Comparison of ENCODE assay signal across 11 cellular contexts in the genomic region with DNA sequence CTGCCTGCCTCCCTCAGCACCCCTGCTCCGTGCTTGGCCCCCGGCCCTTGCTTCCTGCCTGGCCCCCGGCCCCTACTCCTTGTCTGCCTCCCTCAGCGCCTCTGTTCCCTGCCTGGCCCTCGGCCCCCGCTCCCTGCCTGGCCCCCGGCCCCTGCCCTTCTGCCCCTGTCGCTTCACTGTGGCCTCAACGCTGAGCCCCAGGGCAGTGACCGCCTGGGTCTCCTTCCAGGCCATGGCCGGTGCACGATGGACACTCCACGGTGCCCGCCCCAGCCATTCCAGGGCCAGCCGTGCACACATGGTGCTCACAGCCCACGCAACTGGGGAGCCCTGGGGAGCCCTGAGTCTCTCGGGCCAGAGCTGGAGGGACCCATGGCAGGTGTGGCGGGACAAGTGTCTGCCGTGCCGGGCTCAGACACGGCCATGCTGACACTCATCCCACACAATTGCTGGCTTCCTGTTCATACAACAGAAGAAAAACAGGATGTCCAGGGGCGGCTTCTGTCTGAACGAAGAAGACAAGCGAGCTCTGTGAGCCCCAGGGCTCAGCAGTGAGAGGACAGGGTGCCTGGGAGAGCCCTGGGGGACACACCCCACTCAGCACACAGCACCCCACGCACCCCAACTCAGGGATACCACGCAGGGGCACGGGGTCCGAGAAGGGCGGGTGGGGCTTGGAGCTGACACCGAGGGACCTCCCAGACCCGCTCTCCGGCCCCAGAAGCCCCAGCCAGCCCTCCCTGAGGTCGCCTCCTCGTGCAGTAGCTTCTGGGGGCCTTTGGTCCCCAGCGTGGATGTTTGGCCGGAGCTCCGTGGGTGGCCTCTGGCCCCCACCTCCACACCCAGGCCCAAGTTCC. TPM values are rescaled to one million over a fixed set of nuclear protein-coding genes. Genes with fewer than 3 reads are reported as not detected.
DNase-seq lines count a peak whose midpoint lies in the region; ATAC-seq, FAIRE-seq and TF ChIP-seq lines count a peak whose summit lies in the region.
"Had no signal": no experiment of that assay in that cellular context is flagged by ENCODE, and none has a peak within 500 bp of the region (broad histone marks: within the 10 kb centered on the region; RNA-seq: fewer than 3 reads in every experiment).

No MANE protein-coding gene starts in this region.

- no peak overlapping the region for H3K9ac ChIP-seq in kidney (ENCODE audit: low read length in 2 of 2)

- no peak for FAIRE-seq in kidney (lab: Jason Lieb, UNC)

- peak overlapping the region; percentile 69 to 74 for H3K27ac ChIP-seq in kidney (ENCODE audit: low read depth in 2 of 2, low read length in 2 of 2)
- H3K27ac ChIP-seq: foreskin keratinocyte had no signal

- H3K4me3 Mint-ChIP-seq in stimulated activated naive B cell treated with anti-CD40 and anti-IgM and Interleukin-4, amounts not matched to agents 10 μg/mL and 1 μg/mL and 100 μg/mL, for 72 hours, result no peak overlapping the region
- no peak overlapping the region for H3K4me3 Mint-ChIP-seq in osteocyte (ENCODE audit: unreplicated experiment)
- H3K4me3 Mint-ChIP-seq in HFFc6, result no peak overlapping the region

- H3K27ac Mint-ChIP-seq in stimulated activated naive B cell treated with anti-CD40 and anti-IgM and Interleukin-4, amounts not matched to agents 10 μg/mL and 1 μg/mL and 100 μg/mL, for 72 hours, result no peak overlapping the region
- H3K27ac Mint-ChIP-seq in osteocyte (ENCODE audit: unreplicated experiment) (no peak overlapping the region), HFFc6 (no peak overlapping the region)

- DNase-seq in UCSD-AML1 (lab: John Stamatoyannopoulos, UW; ENCODE audit: unreplicated experiment) (peak; percentile 42), kidney (peak; percentile 52), NCI-H1092 (lab: John Stamatoyannopoulos, UW) (no peak), osteocyte (ENCODE audit: extremely low spot score, unreplicated experiment) (no peak), HFFc6 (no peak)
- DNase-seq in activated effector memory CD4-positive, alpha-beta T cell treated with anti-CD3 and anti-CD28 coated beads, Interleukin-2, amount 50 U/mL, for 16 hours, result peak; percentile 72
- DNase-seq in stimulated activated naive B cell treated with anti-CD40 and anti-IgM and Interleukin-4, amounts not matched to agents 10 μg/mL and 1 μg/mL and 100 μg/mL, for 72 hours, result no peak
- DNase-seq: anterior cingulate cortex, foreskin keratinocyte had no signal

- intact Hi-C loops in kidney (cut with DNase I), result no loop called here

- H3K4me3 ChIP-seq in kidney (ENCODE audit: low read length in 2 of 2), result no peak overlapping the region

- H3K9me3 ChIP-seq in kidney (ENCODE audit: control insufficient read depth in 1 of 2, low read length in 2 of 2), result no peaks in the 10 kb centered on the region

- peak; percentile 62 to 64 for ATAC-seq in stimulated activated naive B cell treated with anti-CD40 and anti-IgM and Interleukin-4, amounts not matched to agents 10 μg/mL and 1 μg/mL and 100 μg/mL, for 72 hours (replicated peaks)
- ATAC-seq in HG03280 (IDR thresholded peaks at IDR 0.05; ENCODE audit: unreplicated experiment), result no peak
- ATAC-seq: foreskin keratinocyte had no signal

- TF ChIP-seq CTCF in kidney (IDR thresholded peaks at IDR 0.05; ENCODE audit: borderline replicate concordance, extremely low read depth, insufficient read depth), result no peak
- no peak for TF ChIP-seq CTCF in osteocyte (IDR thresholded peaks at IDR 0.05)
- no peak for TF ChIP-seq CTCF in HFFc6 (IDR thresholded peaks at IDR 0.05)

- no peaks in the 10 kb centered on the region for H3K36me3 ChIP-seq in kidney (ENCODE audit: control insufficient read depth in 1 of 2, insufficient read depth in 2 of 2, low read length in 2 of 2)

- H3K27me3 Mint-ChIP-seq in stimulated activated naive B cell treated with anti-CD40 and anti-IgM and Interleukin-4, amounts not matched to agents 10 μg/mL and 1 μg/mL and 100 μg/mL, for 72 hours, result no peaks in the 10 kb centered on the region
- H3K27me3 Mint-ChIP-seq in osteocyte (ENCODE audit: unreplicated experiment), result no peaks in the 10 kb centered on the region
- H3K27me3 Mint-ChIP-seq in HFFc6 (ENCODE audit: insufficient read depth), result no peaks in the 10 kb centered on the region

- peaks cover 5 to 10% of the 10 kb centered on the region in 2 donors for H3K36me3 Mint-ChIP-seq in stimulated activated naive B cell treated with anti-CD40 and anti-IgM and Interleukin-4, amounts not matched to agents 10 μg/mL and 1 μg/mL and 100 μg/mL, for 72 hours
- H3K36me3 Mint-ChIP-seq in osteocyte (ENCODE audit: unreplicated experiment) (no peaks in the 10 kb centered on the region), HFFc6 (ENCODE audit: low read depth) (no peaks in the 10 kb centered on the region)

- H3K9me3 Mint-ChIP-seq in stimulated activated naive B cell treated with anti-CD40 and anti-IgM and Interleukin-4, amounts not matched to agents 10 μg/mL and 1 μg/mL and 100 μg/mL, for 72 hours, result no peaks in the 10 kb centered on the region
- H3K9me3 Mint-ChIP-seq in osteocyte (ENCODE audit: unreplicated experiment) (no peaks in the 10 kb centered on the region), HFFc6 (no peaks in the 10 kb centered on the region)

- peaks cover 5 to 10% of the 10 kb centered on the region in 2 donors for H3K4me1 Mint-ChIP-seq in stimulated activated naive B cell treated with anti-CD40 and anti-IgM and Interleukin-4, amounts not matched to agents 10 μg/mL and 1 μg/mL and 100 μg/mL, for 72 hours
- H3K4me1 Mint-ChIP-seq in osteocyte (ENCODE audit: unreplicated experiment) (peaks cover 1% of the 10 kb centered on the region), HFFc6 (ENCODE audit: low read depth) (peaks cover 5% of the 10 kb centered on the region; the same call in 1 of the 2 replicates)

- H3K4me1 ChIP-seq in kidney (ENCODE audit: control insufficient read depth in 1 of 2, insufficient read depth in 1 of 2, low read depth in 1 of 2, low read length in 2 of 2), result peaks cover 0 to 4% of the 10 kb centered on the region in 2 donors
- H3K4me1 ChIP-seq: foreskin keratinocyte had no signal

RNA-seq across cellular contexts. Expression of gene EXD3, which starts 35.7 kb away (rescaled TPM):
- 44.5 TPM for total RNA-seq in kidney
- polyA plus RNA-seq in kidney (ENCODE audit: insufficient read depth, low read depth, low replicate concordance), result 18.9 TPM
- total RNA-seq in osteocyte, result 20.0 and 21.5 TPM in 2 replicates
- total RNA-seq in HFFc6 (2021; fragmentation: NEBNext Ultra II Directional; extraction: Animal tissue kit (Norgen Biotek cat#: 25700)), result 10 to 100 TPM in 1 of 6 experiments, 1 to 10 TPM in 5; 6.4 to 10.6 (median 8.7) TPM

RNA-seq across cellular contexts. Expression of gene NOXA1, which starts 35.9 kb away (rescaled TPM):
- 21.8 TPM for total RNA-seq in kidney
- 19.1 TPM for polyA plus RNA-seq in kidney (ENCODE audit: insufficient read depth, low read depth, low replicate concordance)
- total RNA-seq in osteocyte, result 1.0 and 1.5 TPM in 2 replicates
- under 1 TPM in 5 of 6 experiments, not detected in 1; 0.09 to 0.36 (median 0.20) TPM for total RNA-seq in HFFc6 (2021; fragmentation: NEBNext Ultra II Directional; extraction: Animal tissue kit (Norgen Biotek cat#: 25700))

RNA-seq across cellular contexts. Expression of gene ENTPD8, which starts 53.9 kb away (rescaled TPM):
- total RNA-seq in kidney (5.2 TPM), osteocyte (0.16 and 0.24 TPM in 2 replicates)
- polyA plus RNA-seq in kidney (ENCODE audit: insufficient read depth, low read depth, low replicate concordance), result 5.0 TPM
- total RNA-seq in HFFc6 (2021; fragmentation: NEBNext Ultra II Directional; extraction: Animal tissue kit (Norgen Biotek cat#: 25700)), result not detected
- total RNA-seq: foreskin keratinocyte, SK-MEL-5 had no signal
- polyA plus RNA-seq: foreskin keratinocyte had no signal

Comparison
In these comparisons a context has a peak if more than half of its experiments do, and no peak if none do; other contexts are left out.
1. DNase-seq: peak in UCSD-AML1 (single experiment), activated effector memory CD4-positive, alpha-beta T cell treated with anti-CD3 and anti-CD28 coated beads, Interleukin-2, amount 50 U/mL, for 16 hours (single experiment) and kidney (single experiment); none in stimulated activated naive B cell treated with anti-CD40 and anti-IgM and Interleukin-4, amounts not matched to agents 10 μg/mL and 1 μg/mL and 100 μg/mL, for 72 hours (single experiment), NCI-H1092 (single experiment), osteocyte (single experiment) and HFFc6 (single experiment).